ENCODE assay signal across 8 cellular contexts in genomic region chr11:11843642-11844041, GRCh38. TPM values are rescaled to one million over a fixed set of nuclear protein-coding genes. Genes with fewer than 3 reads are reported as not detected.
DNase-seq lines count a peak whose midpoint lies in the region; ATAC-seq, FAIRE-seq and TF ChIP-seq lines count a peak whose summit lies in the region.

No MANE protein-coding gene starts in this region.

- H3K4me1 ChIP-seq in HCT116 (ENCODE audit: control insufficient read depth in 1 of 2, insufficient read depth in 2 of 2, low read length in 2 of 2) = peaks cover 32 to 42% of the 10 kb centered on the region in 2 experiments
- H3K4me1 ChIP-seq in adipocyte (ENCODE audit: control insufficient read depth, insufficient read depth, low read length) = peaks cover 44% of the 10 kb centered on the region
- H3K4me1 ChIP-seq in keratinocyte (ENCODE audit: control insufficient read depth, extremely low read depth, insufficient read depth, low read length) = peaks cover 27% of the 10 kb centered on the region

- H3K79me2 ChIP-seq in HCT116 (ENCODE audit: insufficient read depth, low read length) (peaks cover 68% of the 10 kb centered on the region), keratinocyte (ENCODE audit: control insufficient read depth, insufficient read depth, low read length) (peaks cover 67% of the 10 kb centered on the region)

- H3K9me3 ChIP-seq in HCT116 (ENCODE audit: control insufficient read depth in 1 of 2, insufficient read depth in 1 of 2, low read depth in 1 of 2, low read length in 2 of 2) = no peaks in the 10 kb centered on the region
- H3K9me3 ChIP-seq in adipocyte (ENCODE audit: control insufficient read depth, low read length) = no peaks in the 10 kb centered on the region
- no peaks in the 10 kb centered on the region for H3K9me3 ChIP-seq in keratinocyte (ENCODE audit: control insufficient read depth, low read depth, low read length)

- POLR2A ChIA-PET in HCT116 (lab: Charles Lee) = no interaction called here

- RAD21 ChIA-PET in HCT116 (lab: Charles Lee; ENCODE audit: low non-redundant PET in 1 of 2, low total read pairs in 2 of 2, uncharacterized antibody in 2 of 2, unreplicated experiment in 2 of 2) = no interaction called here

- H3K36me3 ChIP-seq in HCT116 (ENCODE audit: control insufficient read depth in 1 of 2, insufficient read depth in 2 of 2, low read length in 2 of 2) (no peaks in the 10 kb centered on the region), adipocyte (ENCODE audit: control insufficient read depth, insufficient read depth, low read length, severe bottlenecking) (no peaks in the 10 kb centered on the region), keratinocyte (ENCODE audit: control insufficient read depth in 2 of 2, extremely low read depth in 1 of 2, insufficient read depth in 2 of 2, low read length in 2 of 2) (no peaks in the 10 kb centered on the region)

- dilution Hi-C loops in keratinocyte (cut with MboI; ENCODE audit: extremely low pct_ligation_motif_present, low sequenced_read_pairs) = no loop called here

- DNase-seq in HCT116 (ENCODE audit: low read depth, low spot score) (no peak), adipocyte (ENCODE audit: low read depth) (no peak), keratinocyte (ENCODE audit: low read depth, low spot score) (no peak), DMS 273 (lab: John Stamatoyannopoulos, UW; ENCODE audit: unreplicated experiment) (no peak), NCI-H2029 treated with DMSO at 0.1 percent for 48 hours (lab: John Stamatoyannopoulos, UW) (no peak), SIG-M5 treated with dmso at 0.1 percent for 504 hours (lab: John Stamatoyannopoulos, UW; ENCODE audit: unreplicated experiment) (no peak)
- DNase-seq in stimulated activated naive CD4-positive, alpha-beta T cell treated with Interleukin-2 at 50 U/mL for 16 hours (lab: John Stamatoyannopoulos, UW) = no peak

- peak overlapping the region; percentile 89 for H3K4me2 ChIP-seq in HCT116 (ENCODE audit: low read length)
- H3K4me2 ChIP-seq in keratinocyte (ENCODE audit: control insufficient read depth, extremely low read depth, insufficient read depth, low read depth, low read length) = peak overlapping the region; percentile 87

- ATAC-seq in HCT116 = no peak

- H3K9me1 ChIP-seq in keratinocyte (ENCODE audit: control insufficient read depth, extremely low read depth, insufficient read depth, low read length) = no peaks in the 10 kb centered on the region

- H3K4me3 ChIP-seq in HCT116 (replicated peaks in 1 of 2; ENCODE audit: low read depth in 1 of 2, low read length in 2 of 2) = peak overlapping the region; percentile 81 to 88; a peak in 3 of 4 replicates
- peak overlapping the region; percentile 83 for H3K4me3 ChIP-seq in adipocyte (ENCODE audit: low read length)
- H3K4me3 ChIP-seq in keratinocyte (ENCODE audit: control insufficient read depth in 2 of 3, extremely low read depth in 1 of 3, insufficient read depth in 2 of 3, low read depth in 1 of 3, low read length in 3 of 3) = peak overlapping the region; percentile 89 to 92 (median 89)

- H3K27ac ChIP-seq in HCT116 (ENCODE audit: low read depth, low read length) (no peak overlapping the region), keratinocyte (ENCODE audit: control insufficient read depth, insufficient read depth, low read length) (peak overlapping the region; percentile 95), temporal lobe (ENCODE audit: low read depth, low read length) (peak overlapping the region; percentile 96)

- no peak for TF ChIP-seq RAD21 in HCT116 (IDR thresholded peaks at IDR 0.05; ENCODE audit: low read depth)

- TF ChIP-seq POLR2A in HCT116 (IDR thresholded peaks at IDR 0.05; ENCODE audit: borderline replicate concordance, extremely low read depth, insufficient read depth, insufficient read length) = no peak

- no peak for TF ChIP-seq CTCF in HCT116 (IDR thresholded peaks at IDR 0.05 in 2 of 3, conservative IDR thresholded peaks at IDR 0.05 in 1 of 3; ENCODE audit: borderline replicate concordance in 1 of 3, insufficient read depth in 1 of 3, low read depth in 2 of 3, low read length in 2 of 3)
- TF ChIP-seq CTCF in keratinocyte (optimal IDR thresholded peaks at IDR 0.05 in 1 of 3, IDR thresholded peaks at IDR 0.05 in 1 of 3, conservative IDR thresholded peaks at IDR 0.05 in 1 of 3; ENCODE audit: extremely low read depth in 1 of 3, insufficient read depth in 2 of 3, low read length in 3 of 3) = no peak

- peak overlapping the region; percentile 86; the same call in 1 of the 2 replicates for H3K9ac ChIP-seq in HCT116 (ENCODE audit: low read length)
- peak overlapping the region; percentile 90 for H3K9ac ChIP-seq in adipocyte (ENCODE audit: low read length)
- peak overlapping the region; percentile 96 for H3K9ac ChIP-seq in keratinocyte (ENCODE audit: control insufficient read depth, extremely low read depth, insufficient read depth, low read length)

- BruUV-seq in HCT116 (replicated peaks; lab: Mats Ljungman, UMichigan) = no TSS peak

- no peak overlapping the region for H2AFZ ChIP-seq in HCT116 (ENCODE audit: low read depth, low read length, poor library complexity, severe bottlenecking)
- H2AFZ ChIP-seq in keratinocyte (ENCODE audit: control insufficient read depth, low read length) = no peak overlapping the region

- CTCF ChIA-PET in HCT116 (lab: Charles Lee) = interaction anchor here (1.3 kb wide), 1 partner anchor 56 kb away, joined by 3 read pairs; no protein-coding TSS in a partner anchor

- H3K9me2 ChIP-seq in HCT116 (ENCODE audit: insufficient read depth) = no peaks in the 10 kb centered on the region

- H4K20me1 ChIP-seq in HCT116 (ENCODE audit: insufficient read depth) (peaks cover 6% of the 10 kb centered on the region; the same call in 1 of the 2 replicates), keratinocyte (ENCODE audit: control insufficient read depth, extremely low read depth, insufficient read depth, low read length) (peaks cover 9% of the 10 kb centered on the region)

- FAIRE-seq in keratinocyte (lab: Jason Lieb, UNC) = no peak

- intact Hi-C loops in HCT116 (cut with micrococcal nuclease) = no loop called here

- no peaks in the 10 kb centered on the region for H3K27me3 ChIP-seq in HCT116 (ENCODE audit: insufficient read depth, low read length)
- no peaks in the 10 kb centered on the region for H3K27me3 ChIP-seq in adipocyte (replicated peaks; ENCODE audit: control insufficient read depth, insufficient read depth, low read length)
- no peaks in the 10 kb centered on the region for H3K27me3 ChIP-seq in keratinocyte (ENCODE audit: control insufficient read depth, extremely low read depth, insufficient read depth, low read length)

TF ChIP-seq in HCT116, 20 proteins besides CTCF, POLR2A, EP300 and RAD21:
- no peak for TF ChIP-seq ATF3 (IDR thresholded peaks at IDR 0.05)
- TF ChIP-seq EZH2phosphoT487 (IDR thresholded peaks at IDR 0.05; ENCODE audit: borderline replicate concordance) = no peak
- TF ChIP-seq ZFX (IDR thresholded peaks at IDR 0.05) = no peak
- TF ChIP-seq REST (IDR thresholded peaks at IDR 0.05; ENCODE audit: low read depth) = no peak
- no peak for TF ChIP-seq EGR1 (IDR thresholded peaks at IDR 0.05; ENCODE audit: low read depth)

RNA-seq across cellular contexts. Expression of gene USP47, which starts 1.9 kb away (rescaled TPM):
- total RNA-seq in HCT116 (2021; ENCODE audit: unreplicated experiment) (18.9 TPM), temporal lobe (115 TPM)
- polyA plus RNA-seq in HCT116 (2012) = 7.6 and 8.9 TPM in 2 replicates
- polyA plus RNA-seq in keratinocyte = 13.4 to 22.4 TPM (median 14.2 TPM) in 3 replicates
- polyA plus RNA-seq in keratinocyte (2011; ENCODE audit: low read depth) = 107 TPM
- 8.1 and 13.8 TPM in 2 replicates for polyA plus RNA-seq in keratinocyte (2011; cell fraction: cytosol; rRNA removed)
- polyA plus RNA-seq in keratinocyte (2011; cell fraction: nucleus; rRNA removed) = 25.8 and 29.9 TPM in 2 replicates
- polyA plus RNA-seq in keratinocyte (2012; ENCODE audit: low replicate concordance) = 19.8 and 33.1 TPM in 2 replicates
- polyA minus RNA-seq in keratinocyte = 3.3 to 44.5 TPM (median 20.2 TPM) in 3 replicates
- polyA minus RNA-seq in keratinocyte (2011; cell fraction: cytosol; rRNA and poly(A)+ RNA removed) = 12.3 TPM
- 27.2 and 57.8 TPM in 2 replicates for polyA minus RNA-seq in keratinocyte (2011; cell fraction: nucleus; rRNA and poly(A)+ RNA removed)
